ENCODE assay signal across 8 cellular contexts in genomic region chr16:727291-727977, GRCh38. TPM values are rescaled to one million over a fixed set of nuclear protein-coding genes. Genes with fewer than 3 reads are reported as not detected.
DNase-seq lines count a peak whose midpoint lies in the region; ATAC-seq and TF ChIP-seq lines count a peak whose summit lies in the region.

No MANE protein-coding gene starts in this region.

- peaks cover 2% of the 10 kb centered on the region for H3K36me3 ChIP-seq in CD4-positive, CD25-positive, alpha-beta regulatory T cell (ENCODE audit: control insufficient read depth, insufficient read depth, low read length)

- POLR2A ChIA-PET in HEK293T (lab: Yijun Ruan, JAX), result interaction anchor here (1.4 to 5.0 kb wide), 5 partner anchors 7 to 17 kb away, joined by 3 to 47 read pairs (median 12); partner anchors contain the start of genes ANTKMT, CIAO3 and METRN
- POLR2A ChIA-PET in activated CD4-positive, alpha-beta memory T cell treated with anti-CD3 and anti-CD28 coated beads, Interleukin-2, amount 10 ng/mL, durations not matched to agents 7 days and 5 days (lab: Charles Lee), result interaction anchor here (1.1 to 2.5 kb wide), 5 partner anchors 9 to 37 kb away, joined by 3 to 7 read pairs (median 7); partner anchors contain the start of genes CIAO3 and WDR24

- DNase-seq in CD4-positive, CD25-positive, alpha-beta regulatory T cell, result peak in 1 of 3 donors; percentile 59
- DNase-seq in HEK293T (ENCODE audit: extremely low spot score) (no peak), right cardiac atrium (peak in 1 of 3 donors; percentile 70), GDM1 (lab: John Stamatoyannopoulos, UW) (no peak), posterior cingulate gyrus (no peak), occipital lobe (lab: John Stamatoyannopoulos, UW) (no peak)
- DNase-seq in activated CD4-positive, alpha-beta memory T cell treated with anti-CD3 and anti-CD28 coated beads, Interleukin-2, amount 10 ng/mL, durations not matched to agents 7 days and 5 days, result peak; percentile 46
- DNase-seq in stimulated activated naive CD8-positive, alpha-beta T cell treated with anti-CD3 and anti-CD28 coated beads, Interleukin-15, Interleukin-2, amounts not matched to agents 100 U/mL and 50 U/mL, for 24 hours, result peak; percentile 44

- peak overlapping the region; percentile 11 for H3K4me3 ChIP-seq in CD4-positive, CD25-positive, alpha-beta regulatory T cell (ENCODE audit: low read depth, low read length)
- H3K4me3 ChIP-seq in right cardiac atrium (ENCODE audit: low read length), result peak overlapping the region; percentile 54

- intact Hi-C loops in right cardiac atrium (cut with DNase I) (no loop called here), posterior cingulate gyrus (cut with DNase I) (no loop called here)

- peak overlapping the region; percentile 38 to 48 (median 46) for H3K4me3 Mint-ChIP-seq in CD4-positive, CD25-positive, alpha-beta regulatory T cell
- H3K4me3 Mint-ChIP-seq in activated CD4-positive, alpha-beta memory T cell treated with anti-CD3 and anti-CD28 coated beads, Interleukin-2, amount 10 ng/mL, durations not matched to agents 7 days and 5 days, result peak overlapping the region; percentile 46

- no peaks in the 10 kb centered on the region for H3K27me3 Mint-ChIP-seq in CD4-positive, CD25-positive, alpha-beta regulatory T cell
- H3K27me3 Mint-ChIP-seq in activated CD4-positive, alpha-beta memory T cell treated with anti-CD3 and anti-CD28 coated beads, Interleukin-2, amount 10 ng/mL, durations not matched to agents 7 days and 5 days, result no peaks in the 10 kb centered on the region

- CTCF ChIA-PET in HEK293T (lab: Yijun Ruan, JAX), result interaction anchor here (1.0 kb wide), 1 partner anchor 8 kb away, joined by 4 read pairs; no protein-coding TSS in a partner anchor
- CTCF ChIA-PET in activated CD4-positive, alpha-beta memory T cell treated with anti-CD3 and anti-CD28 coated beads, Interleukin-2, amount 10 ng/mL, durations not matched to agents 7 days and 5 days (lab: Charles Lee), result interaction anchor here (1.3 to 1.9 kb wide), 4 partner anchors 14 to 24 kb away, joined by 3 to 9 read pairs (median 4); partner anchors contain the start of gene CIAO3

- H3K27me3 ChIP-seq in CD4-positive, CD25-positive, alpha-beta regulatory T cell (ENCODE audit: control insufficient read depth, insufficient read depth, low read length), result no peaks in the 10 kb centered on the region
- H3K27me3 ChIP-seq in right cardiac atrium (ENCODE audit: control insufficient read depth, insufficient read depth), result no peaks in the 10 kb centered on the region

- H3K27ac Mint-ChIP-seq in CD4-positive, CD25-positive, alpha-beta regulatory T cell, result no peak overlapping the region
- no peak overlapping the region for H3K27ac Mint-ChIP-seq in activated CD4-positive, alpha-beta memory T cell treated with anti-CD3 and anti-CD28 coated beads, Interleukin-2, amount 10 ng/mL, durations not matched to agents 7 days and 5 days

- under 1% methylated on average over 61 of the region's 61 CpGs for WGBS in right cardiac atrium

- H3K9me3 Mint-ChIP-seq in CD4-positive, CD25-positive, alpha-beta regulatory T cell, result no peaks in the 10 kb centered on the region
- H3K9me3 Mint-ChIP-seq in activated CD4-positive, alpha-beta memory T cell treated with anti-CD3 and anti-CD28 coated beads, Interleukin-2, amount 10 ng/mL, durations not matched to agents 7 days and 5 days, result no peaks in the 10 kb centered on the region

- ATAC-seq in CD4-positive, CD25-positive, alpha-beta regulatory T cell (ENCODE audit: low read depth in 2 of 2), result peak in 1 of 2 donors; percentile 6
- ATAC-seq in right cardiac atrium, result peak; percentile 0 to 1
- ATAC-seq in stimulated activated naive CD8-positive, alpha-beta T cell treated with anti-CD3 and anti-CD28 coated beads, Interleukin-15, Interleukin-2, amounts not matched to agents 100 U/mL and 50 U/mL, for 24 hours, result no peak

- H3K9me3 ChIP-seq in CD4-positive, CD25-positive, alpha-beta regulatory T cell (ENCODE audit: control insufficient read depth in 2 of 2, low read length in 2 of 2), result no peaks in the 10 kb centered on the region
- H3K9me3 ChIP-seq in right cardiac atrium (ENCODE audit: control insufficient read depth, low read length), result no peaks in the 10 kb centered on the region

- peaks cover 0 to 17% (median 0%) of the 10 kb centered on the region in 4 donors for H3K4me1 Mint-ChIP-seq in CD4-positive, CD25-positive, alpha-beta regulatory T cell
- peaks cover 3% of the 10 kb centered on the region for H3K4me1 Mint-ChIP-seq in activated CD4-positive, alpha-beta memory T cell treated with anti-CD3 and anti-CD28 coated beads, Interleukin-2, amount 10 ng/mL, durations not matched to agents 7 days and 5 days

- H3K27ac ChIP-seq in CD4-positive, CD25-positive, alpha-beta regulatory T cell (ENCODE audit: insufficient read depth, low read length, poor library complexity, severe bottlenecking), result peak overlapping the region; percentile 71
- no peak overlapping the region for H3K27ac ChIP-seq in right cardiac atrium (ENCODE audit: low read length)

- H3K36me3 Mint-ChIP-seq in CD4-positive, CD25-positive, alpha-beta regulatory T cell, result no peaks in the 10 kb centered on the region
- H3K36me3 Mint-ChIP-seq in activated CD4-positive, alpha-beta memory T cell treated with anti-CD3 and anti-CD28 coated beads, Interleukin-2, amount 10 ng/mL, durations not matched to agents 7 days and 5 days (ENCODE audit: low read depth), result no peaks in the 10 kb centered on the region

- peaks cover 27% of the 10 kb centered on the region for H3K4me1 ChIP-seq in CD4-positive, CD25-positive, alpha-beta regulatory T cell (ENCODE audit: control insufficient read depth, insufficient read depth, low read length, poor library complexity, severe bottlenecking)
- H3K4me1 ChIP-seq in right cardiac atrium (ENCODE audit: control insufficient read depth, insufficient read depth, low read length), result no peaks in the 10 kb centered on the region

TF ChIP-seq in HEK293T, 16 proteins besides CTCF, POLR2A, EP300 and RAD21:
- TF ChIP-seq ARNT (IDR thresholded peaks at IDR 0.05) (no peak), LEF1 (IDR thresholded peaks at IDR 0.05; ENCODE audit: borderline replicate concordance) (no peak), FOXA1 (IDR thresholded peaks at IDR 0.05) (no peak), HDGF (IDR thresholded peaks at IDR 0.05; ENCODE audit: borderline replicate concordance) (no peak), TARDBP (IDR thresholded peaks at IDR 0.05) (peak; percentile 80)

RNA-seq across cellular contexts. Expression of gene HAGHL, which starts 0.5 kb away (rescaled TPM):
- total RNA-seq in CD4-positive, CD25-positive, alpha-beta regulatory T cell, result 15.6 TPM
- 1 to 10 TPM; 2.2 to 4.3 (median 3.2) TPM for polyA plus RNA-seq in CD4-positive, CD25-positive, alpha-beta regulatory T cell
- 1 to 10 TPM; 8.9 to 9.1 TPM for total RNA-seq in activated CD4-positive, alpha-beta memory T cell treated with anti-CD3 and anti-CD28 coated beads, Interleukin-2, amount 10 ng/mL, durations not matched to agents 7 days and 5 days
- total RNA-seq in right cardiac atrium (10 to 100 TPM in 3 of 4 donors, 1 to 10 TPM in 1; 7.5 to 15.3 (median 12.0) TPM), occipital lobe (7.0 TPM)
- polyA plus RNA-seq in right cardiac atrium, result 21.0 TPM

RNA-seq across cellular contexts. Expression of gene CCDC78, which starts 1.2 kb away (rescaled TPM):
- 2.5 TPM for total RNA-seq in CD4-positive, CD25-positive, alpha-beta regulatory T cell
- polyA plus RNA-seq in CD4-positive, CD25-positive, alpha-beta regulatory T cell, result under 1 TPM; 0.37 to 0.70 (median 0.43) TPM
- 1 to 10 TPM; 1.9 to 2.3 TPM for total RNA-seq in activated CD4-positive, alpha-beta memory T cell treated with anti-CD3 and anti-CD28 coated beads, Interleukin-2, amount 10 ng/mL, durations not matched to agents 7 days and 5 days
- total RNA-seq in right cardiac atrium (under 1 TPM in 3 of 4 donors, not detected in 1; 0.36 to 0.97 (median 0.40) TPM), occipital lobe (4.2 TPM)
- 0.48 TPM for polyA plus RNA-seq in right cardiac atrium

RNA-seq across cellular contexts. Expression of gene ANTKMT, which starts 6.5 kb away (rescaled TPM):
- total RNA-seq in CD4-positive, CD25-positive, alpha-beta regulatory T cell, result 13.6 TPM
- 10 to 100 TPM; 60.3 to 85.9 (median 64.4) TPM for polyA plus RNA-seq in CD4-positive, CD25-positive, alpha-beta regulatory T cell
- total RNA-seq in activated CD4-positive, alpha-beta memory T cell treated with anti-CD3 and anti-CD28 coated beads, Interleukin-2, amount 10 ng/mL, durations not matched to agents 7 days and 5 days, result 1 to 10 TPM; 8.4 to 9.3 TPM
- total RNA-seq in right cardiac atrium, result 10 to 100 TPM; 25.7 to 38.8 (median 33.2) TPM
- 37.6 TPM for polyA plus RNA-seq in right cardiac atrium
- 11.5 TPM for total RNA-seq in occipital lobe

RNA-seq across cellular contexts. Expression of gene METRN, which starts 12.5 kb away (rescaled TPM):
- 4.6 TPM for total RNA-seq in CD4-positive, CD25-positive, alpha-beta regulatory T cell
- 10 to 100 TPM; 14.3 to 24.1 (median 17.7) TPM for polyA plus RNA-seq in CD4-positive, CD25-positive, alpha-beta regulatory T cell
- total RNA-seq in activated CD4-positive, alpha-beta memory T cell treated with anti-CD3 and anti-CD28 coated beads, Interleukin-2, amount 10 ng/mL, durations not matched to agents 7 days and 5 days, result 1 to 10 TPM; 4.4 to 6.2 TPM
- total RNA-seq in right cardiac atrium (10 to 100 TPM; 65.2 to 75.0 (median 69.4) TPM), occipital lobe (16.7 TPM)
- polyA plus RNA-seq in right cardiac atrium, result 68.2 TPM

RNA-seq across cellular contexts. Expression of gene CIAO3, which starts 13.4 kb away (rescaled TPM):
- total RNA-seq in CD4-positive, CD25-positive, alpha-beta regulatory T cell, result 42.6 TPM
- polyA plus RNA-seq in CD4-positive, CD25-positive, alpha-beta regulatory T cell, result 10 to 100 TPM; 17.2 to 26.6 (median 19.7) TPM
- total RNA-seq in activated CD4-positive, alpha-beta memory T cell treated with anti-CD3 and anti-CD28 coated beads, Interleukin-2, amount 10 ng/mL, durations not matched to agents 7 days and 5 days, result 10 to 100 TPM; 34.0 to 34.8 TPM
- total RNA-seq in right cardiac atrium (10 to 100 TPM; 21.5 to 31.3 (median 23.4) TPM), occipital lobe (48.8 TPM)
- 28.2 TPM for polyA plus RNA-seq in right cardiac atrium

Comparison
In these comparisons a context has a peak if more than half of its experiments do, and no peak if none do; other contexts are left out.
1. DNase-seq: peak in activated CD4-positive, alpha-beta memory T cell treated with anti-CD3 and anti-CD28 coated beads, Interleukin-2, amount 10 ng/mL, durations not matched to agents 7 days and 5 days (single experiment) and stimulated activated naive CD8-positive, alpha-beta T cell treated with anti-CD3 and anti-CD28 coated beads, Interleukin-15, Interleukin-2, amounts not matched to agents 100 U/mL and 50 U/mL, for 24 hours (single experiment); none in HEK293T (single experiment), GDM1 (single experiment), posterior cingulate gyrus (0 of 10) and occipital lobe (single experiment).